ENCODE assay signal across 1 cellular context in genomic region chr12:56258068-56258819, GRCh38.
TF ChIP-seq lines count a peak whose summit lies in the region.

ANKRD52 (minus strand) TSS chr12:56258384; CDS start chr12:56258269, 115 bp downstream.

TF ChIP-seq in HepG2, 621 proteins besides CTCF, POLR2A, EP300 and RAD21 (continues in another document):
- TF ChIP-seq ATF6 (CRISPR knock-in tag; conservative IDR thresholded peaks at IDR 0.05) (no peak), ZFX (CRISPR knock-in tag; IDR thresholded peaks at IDR 0.05; ENCODE audit: low read depth) (peak; percentile 100), XRCC5 (optimal IDR thresholded peaks at IDR 0.05; ENCODE audit: low read length) (peak; percentile 55), CENPX (CRISPR knock-in tag; IDR thresholded peaks at IDR 0.05) (no peak), SRSF4 (IDR thresholded peaks at IDR 0.05; ENCODE audit: low read depth, low read length, poor library complexity, severe bottlenecking) (no peak), UBTF (CRISPR knock-in tag; IDR thresholded peaks at IDR 0.05) (peak; percentile 99), NFAT5 (CRISPR knock-in tag; IDR thresholded peaks at IDR 0.05) (0 out of 2 replicates have a peak, but pooled peaks have one; percentile 20), ZNF784 (CRISPR knock-in tag; IDR thresholded peaks at IDR 0.05; ENCODE audit: borderline replicate concordance) (peak; percentile 84; the same call in 1 of the 2 replicates), ZNF230 (CRISPR knock-in tag; IDR thresholded peaks at IDR 0.05) (no peak), MYNN (CRISPR knock-in tag; IDR thresholded peaks at IDR 0.05; ENCODE audit: low read depth) (no peak), ZFP36L1 (CRISPR knock-in tag; IDR thresholded peaks at IDR 0.05) (no peak), ATF7-NPFF (CRISPR knock-in tag; IDR thresholded peaks at IDR 0.05; ENCODE audit: low read depth) (peak; percentile 84; the same call in 1 of the 2 replicates), EEA1 (CRISPR knock-in tag; IDR thresholded peaks at IDR 0.05; ENCODE audit: borderline replicate concordance) (peak; percentile 76), MXD3 (CRISPR knock-in tag; IDR thresholded peaks at IDR 0.05) (no peak; the same call in 1 of the 2 replicates), ZNF160 (CRISPR knock-in tag; IDR thresholded peaks at IDR 0.05) (0 out of 2 replicates have a peak, but pooled peaks have one; percentile 63), ZFP36L2 (CRISPR knock-in tag; IDR thresholded peaks at IDR 0.05) (no peak), ZMYM2 (CRISPR knock-in tag; IDR thresholded peaks at IDR 0.05) (0 out of 2 replicates have a peak, but pooled peaks have one; percentile 19), REST (IDR thresholded peaks at IDR 0.05; ENCODE audit: borderline replicate concordance in 1 of 2, low read depth in 1 of 2, low read length in 2 of 2) (no peak), CAMTA2 (CRISPR knock-in tag; IDR thresholded peaks at IDR 0.05; ENCODE audit: borderline replicate concordance) (0 out of 2 replicates have a peak, but pooled peaks have one; percentile 21), CEBPG (CRISPR knock-in tag; IDR thresholded peaks at IDR 0.05) (no peak), IRF9 (CRISPR knock-in tag; IDR thresholded peaks at IDR 0.05; ENCODE audit: borderline replicate concordance) (0 out of 2 replicates have a peak, but pooled peaks have one; percentile 47), DRAP1 (CRISPR knock-in tag; IDR thresholded peaks at IDR 0.05) (no peak), ZNF768 (CRISPR knock-in tag; IDR thresholded peaks at IDR 0.05) (0 out of 2 replicates have a peak, but pooled peaks have one; percentile 26), ZSCAN21 (CRISPR knock-in tag; IDR thresholded peaks at IDR 0.05; ENCODE audit: borderline replicate concordance) (peak; percentile 86), MTERF4 (CRISPR knock-in tag; IDR thresholded peaks at IDR 0.05) (no peak), HHEX (CRISPR knock-in tag; IDR thresholded peaks at IDR 0.05) (no peak), GTF2F1 (IDR thresholded peaks at IDR 0.05; ENCODE audit: low read length) (no peak), MED1 (CRISPR knock-in tag; IDR thresholded peaks at IDR 0.05) (peak; percentile 34), HNRNPK (IDR thresholded peaks at IDR 0.05; ENCODE audit: low read depth, low read length, poor library complexity, severe bottlenecking) (peak; percentile 54), ZNF607 (CRISPR knock-in tag; IDR thresholded peaks at IDR 0.05; ENCODE audit: borderline replicate concordance) (0 out of 2 replicates have a peak, but pooled peaks have one; percentile 19), ZNF839 (CRISPR knock-in tag; IDR thresholded peaks at IDR 0.05; ENCODE audit: borderline replicate concordance) (no peak), ZNF263 (CRISPR knock-in tag; IDR thresholded peaks at IDR 0.05) (peak; percentile 59), NONO (IDR thresholded peaks at IDR 0.05) (no peak), NONO (CRISPR knock-in tag; conservative IDR thresholded peaks at IDR 0.05) (peak; percentile 48; the same call in 1 of the 2 replicates), HDAC2 (CRISPR knock-in tag; IDR thresholded peaks at IDR 0.05) (no peak), YY1 (IDR thresholded peaks at IDR 0.05; ENCODE audit: insufficient read depth, insufficient replicate concordance, low read depth, low read length) (peak; percentile 69), ZFP82 (CRISPR knock-in tag; IDR thresholded peaks at IDR 0.05; ENCODE audit: borderline replicate concordance) (peak; percentile 80; the same call in 1 of the 2 replicates), ZNF552 (CRISPR knock-in tag; IDR thresholded peaks at IDR 0.05; ENCODE audit: borderline replicate concordance) (no peak), ARNTL (CRISPR knock-in tag; IDR thresholded peaks at IDR 0.05) (no peak), ZNF513 (CRISPR knock-in tag; conservative IDR thresholded peaks at IDR 0.05) (0 out of 2 replicates have a peak, but pooled peaks have one; percentile 24), ZNF674 (CRISPR knock-in tag; IDR thresholded peaks at IDR 0.05; ENCODE audit: low read depth) (no peak), SP5 (CRISPR knock-in tag; IDR thresholded peaks at IDR 0.05; ENCODE audit: borderline replicate concordance, low read depth) (peak; percentile 14; the same call in 1 of the 2 replicates), ZBTB7A (CRISPR knock-in tag; IDR thresholded peaks at IDR 0.05) (peak; percentile 33; the same call in 1 of the 2 replicates), JUND (CRISPR knock-in tag; IDR thresholded peaks at IDR 0.05) (0 out of 2 replicates have a peak, but pooled peaks have one; percentile 42), ZNF746 (CRISPR knock-in tag; IDR thresholded peaks at IDR 0.05) (0 out of 2 replicates have a peak, but pooled peaks have one; percentile 50)
